Comparison of ENCODE assay signal across 19 cellular contexts in genomic region chr2:105764059-105764458, GRCh38. TPM values are rescaled to one million over a fixed set of nuclear protein-coding genes. Genes with fewer than 3 reads are reported as not detected.
DNase-seq lines count a peak whose midpoint lies in the region; ATAC-seq and TF ChIP-seq lines count a peak whose summit lies in the region.
"Had no signal": no experiment of that assay in that cellular context is flagged by ENCODE, and none has a peak within 500 bp of the region (broad histone marks: within the 10 kb centered on the region; RNA-seq: fewer than 3 reads in every experiment).

No MANE protein-coding gene starts in this region.

- no peak for ATAC-seq in natural killer cell
- ATAC-seq in natural killer cell treated with Interleukin-12 subunit alpha and Interleukin-12 subunit beta and Interleukin-15 and Interleukin-18, amount 100 ng/mL, for 72 hours = no peak
- ATAC-seq in effector memory CD8-positive, alpha-beta T cell (replicated peaks) = no peak
- no peak for ATAC-seq in HG03439 (IDR thresholded peaks at IDR 0.05; ENCODE audit: unreplicated experiment)
- ATAC-seq: heart left ventricle, left ventricle myocardium superior had no signal

- H3K4me1 Mint-ChIP-seq in natural killer cell = peaks cover 61 to 74% of the 10 kb centered on the region in 2 donors
- peaks cover 54 to 57% of the 10 kb centered on the region in 2 donors for H3K4me1 Mint-ChIP-seq in natural killer cell treated with Interleukin-12 subunit alpha and Interleukin-12 subunit beta and Interleukin-15 and Interleukin-18, amount 100 ng/mL, for 72 hours (ENCODE audit: low read depth in 2 of 2)
- H3K4me1 Mint-ChIP-seq in effector memory CD8-positive, alpha-beta T cell (ENCODE audit: low read depth in 2 of 2) = peaks cover 76 to 93% of the 10 kb centered on the region in 2 donors

- 93% methylated on average over 9 of the region's 9 CpGs for WGBS in thymus

- H3K4me1 ChIP-seq in thymus (ENCODE audit: control insufficient read depth, insufficient read depth, low read length) = peaks cover 9% of the 10 kb centered on the region

- H3K27ac Mint-ChIP-seq in natural killer cell = peak overlapping the region; percentile 58 to 62
- H3K27ac Mint-ChIP-seq in natural killer cell treated with Interleukin-12 subunit alpha and Interleukin-12 subunit beta and Interleukin-15 and Interleukin-18, amount 100 ng/mL, for 72 hours = no peak overlapping the region
- H3K27ac Mint-ChIP-seq in effector memory CD8-positive, alpha-beta T cell = peak overlapping the region; percentile 57 to 90
- H3K27ac Mint-ChIP-seq: brain had no signal

- DNase-seq in natural killer cell (no peak), activated gamma-delta T cell (lab: John Stamatoyannopoulos, UW) (no peak), GDM1 (lab: John Stamatoyannopoulos, UW) (no peak)
- no peak for DNase-seq in natural killer cell treated with Interleukin-12 subunit alpha and Interleukin-12 subunit beta and Interleukin-15 and Interleukin-18, amount 100 ng/mL, for 72 hours (ENCODE audit: low spot score)
- peak; percentile 50 for DNase-seq in activated CD8-positive, alpha-beta memory T cell treated with anti-CD3 and anti-CD28 coated beads, Interleukin-2, amount 50 U/mL, for 48 hours
- no peak for DNase-seq in effector memory CD8-positive, alpha-beta T cell
- DNase-seq: activated CD4-positive, CD25-positive, alpha-beta regulatory T cell; heart left ventricle; left ventricle myocardium superior; NCI-H1694 treated with DMSO at 0.1 percent for 48 hours; NCI-H345; nucleus accumbens; T-helper 9 cell; transverse colon had no signal

- no peak for TF ChIP-seq CTCF in natural killer cell (IDR thresholded peaks at IDR 0.05)

- H3K4me3 Mint-ChIP-seq in natural killer cell = no peak overlapping the region
- no peak overlapping the region for H3K4me3 Mint-ChIP-seq in natural killer cell treated with Interleukin-12 subunit alpha and Interleukin-12 subunit beta and Interleukin-15 and Interleukin-18, amount 100 ng/mL, for 72 hours
- H3K4me3 Mint-ChIP-seq in effector memory CD8-positive, alpha-beta T cell = peak overlapping the region; percentile 51 to 66
- H3K4me3 Mint-ChIP-seq: brain had no signal

- no peak overlapping the region for H3K4me3 ChIP-seq in thymus (ENCODE audit: low read length)
- H3K4me3 ChIP-seq: coronary artery, heart left ventricle, right atrium auricular region, transverse colon had no signal

- H3K27me3 ChIP-seq in thymus (ENCODE audit: control insufficient read depth, insufficient read depth) = no peaks in the 10 kb centered on the region
- H3K27me3 ChIP-seq: heart left ventricle, right atrium auricular region, transverse colon had no signal

- peak overlapping the region; percentile 11 for H3K27ac ChIP-seq in thymus (ENCODE audit: low read depth)
- H3K27ac ChIP-seq: coronary artery, heart left ventricle, right atrium auricular region, transverse colon had no signal

- intact Hi-C loops in natural killer cell (cut with micrococcal nuclease) = no loop called here

- H3K36me3 ChIP-seq in thymus (ENCODE audit: control insufficient read depth, insufficient read depth) = peaks cover 12% of the 10 kb centered on the region
- H3K36me3 ChIP-seq: right atrium auricular region, transverse colon had no signal

- H3K27me3 Mint-ChIP-seq in natural killer cell (ENCODE audit: low read depth in 2 of 2) = no peaks in the 10 kb centered on the region
- no peaks in the 10 kb centered on the region for H3K27me3 Mint-ChIP-seq in natural killer cell treated with Interleukin-12 subunit alpha and Interleukin-12 subunit beta and Interleukin-15 and Interleukin-18, amount 100 ng/mL, for 72 hours
- H3K27me3 Mint-ChIP-seq in effector memory CD8-positive, alpha-beta T cell = no peaks in the 10 kb centered on the region
- H3K27me3 Mint-ChIP-seq: brain had no signal

- no peaks in the 10 kb centered on the region for H3K9me3 Mint-ChIP-seq in natural killer cell
- H3K9me3 Mint-ChIP-seq in natural killer cell treated with Interleukin-12 subunit alpha and Interleukin-12 subunit beta and Interleukin-15 and Interleukin-18, amount 100 ng/mL, for 72 hours = no peaks in the 10 kb centered on the region
- no peaks in the 10 kb centered on the region for H3K9me3 Mint-ChIP-seq in effector memory CD8-positive, alpha-beta T cell

- peaks cover 1% of the 10 kb centered on the region for H3K9me3 ChIP-seq in thymus (ENCODE audit: control insufficient read depth)
- H3K9me3 ChIP-seq: right atrium auricular region, transverse colon had no signal

- H3K36me3 Mint-ChIP-seq in natural killer cell = no peaks in the 10 kb centered on the region
- no peaks in the 10 kb centered on the region for H3K36me3 Mint-ChIP-seq in natural killer cell treated with Interleukin-12 subunit alpha and Interleukin-12 subunit beta and Interleukin-15 and Interleukin-18, amount 100 ng/mL, for 72 hours
- peaks cover 29% of the 10 kb centered on the region for H3K36me3 Mint-ChIP-seq in effector memory CD8-positive, alpha-beta T cell (ENCODE audit: insufficient read depth)

RNA-seq across cellular contexts. Expression of gene NCK2, which starts 19.3 kb away (rescaled TPM):
- 10 to 100 TPM; 34.1 to 50.8 (median 43.0) TPM for total RNA-seq in natural killer cell
- total RNA-seq in natural killer cell treated with Interleukin-12 subunit alpha and Interleukin-12 subunit beta and Interleukin-15 and Interleukin-18, amount 100 ng/mL, for 72 hours = 10 to 100 TPM; 44.7 to 47.4 TPM
- polyA plus RNA-seq in thymus = 31.4 TPM

Comparison
In these comparisons a context has a peak if more than half of its experiments do, and no peak if none do; other contexts are left out.
1. H3K27ac Mint-ChIP-seq: peak in natural killer cell (2 of 2) and effector memory CD8-positive, alpha-beta T cell (2 of 2); none in natural killer cell treated with Interleukin-12 subunit alpha and Interleukin-12 subunit beta and Interleukin-15 and Interleukin-18, amount 100 ng/mL, for 72 hours (0 of 2).
2. H3K4me3 Mint-ChIP-seq: peak in effector memory CD8-positive, alpha-beta T cell (2 of 2); none in natural killer cell (single experiment) and natural killer cell treated with Interleukin-12 subunit alpha and Interleukin-12 subunit beta and Interleukin-15 and Interleukin-18, amount 100 ng/mL, for 72 hours (single experiment).